ENCODE assay signal across 27 cellular contexts in the genomic region with DNA sequence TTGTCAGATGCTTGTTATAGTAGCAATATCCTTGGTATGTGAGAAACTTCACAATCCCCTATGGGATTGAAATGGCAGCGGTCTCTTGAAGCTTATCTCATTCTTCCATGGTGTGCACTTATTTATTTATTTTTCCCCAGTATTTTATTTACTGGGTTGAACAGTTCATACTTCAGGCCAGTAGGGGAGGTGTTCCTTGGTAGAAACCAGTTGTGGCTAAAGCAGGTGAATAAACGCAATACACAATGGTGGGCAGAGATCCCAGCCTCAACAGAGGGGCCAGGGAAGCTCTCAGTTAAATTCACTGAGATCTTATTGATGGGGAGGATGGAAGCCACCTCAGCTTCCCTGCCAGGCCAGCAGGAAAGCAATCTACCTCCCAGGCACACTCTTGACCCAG.
"Had no signal": no experiment of that assay in that cellular context is flagged by ENCODE, and none has a peak within 500 bp of the region (broad histone marks: within the 10 kb centered on the region; RNA-seq: fewer than 3 reads in every experiment).

No MANE protein-coding gene starts in this region.

- H3K9me3 ChIP-seq: ovary had no signal

- H3K27me3 Mint-ChIP-seq: activated naive CD8-positive, alpha-beta T cell treated with anti-CD3 and anti-CD28 coated beads for 36 hours; activated T-helper 17 cell treated with anti-CD3 and anti-CD28 coated beads, Interleukin-2, amount 50 U/mL, for 72 hours; naive B cell had no signal

- H3K27ac Mint-ChIP-seq: activated CD4-positive, alpha-beta T cell treated with anti-CD3 and anti-CD28 coated beads for 36 hours; activated naive CD8-positive, alpha-beta T cell treated with anti-CD3 and anti-CD28 coated beads for 36 hours; activated T-helper 17 cell treated with anti-CD3 and anti-CD28 coated beads, Interleukin-2, amount 50 U/mL, for 72 hours; naive B cell; stimulated activated effector memory CD8-positive, alpha-beta T cell treated with anti-CD3 and anti-CD28 coated beads, Interleukin-12 subunit alpha, Interleukin-12 subunit beta, amount 100 ng/mL, for 72 hours; T-helper 2 cell treated with Interferon-gamma antibody and Interleukin-4, amounts not matched to agents 5 μg/mL and 100 μg/mL, for 36 hours had no signal

- H3K4me1 Mint-ChIP-seq: activated CD4-positive, alpha-beta T cell treated with anti-CD3 and anti-CD28 coated beads for 36 hours; activated naive CD8-positive, alpha-beta T cell treated with anti-CD3 and anti-CD28 coated beads for 36 hours; activated T-helper 17 cell treated with anti-CD3 and anti-CD28 coated beads, Interleukin-2, amount 50 U/mL, for 72 hours; naive B cell; stimulated activated effector memory CD8-positive, alpha-beta T cell treated with anti-CD3 and anti-CD28 coated beads, Interleukin-12 subunit alpha, Interleukin-12 subunit beta, amount 100 ng/mL, for 72 hours had no signal

- H3K27ac ChIP-seq: cardiac muscle cell, epithelial cell of prostate, left lung, ovary, stomach, upper lobe of left lung had no signal

- ATAC-seq: activated CD4-positive, alpha-beta T cell treated with anti-CD3 and anti-CD28 coated beads for 36 hours; activated T-helper 17 cell treated with anti-CD3 and anti-CD28 coated beads, Interleukin-2, amount 50 U/mL, for 72 hours; left lung; mucosa of descending colon; sciatic nerve; stimulated activated effector memory CD8-positive, alpha-beta T cell treated with anti-CD3 and anti-CD28 coated beads, Interleukin-12 subunit alpha, Interleukin-12 subunit beta, amount 100 ng/mL, for 72 hours had no signal

- H3K4me3 ChIP-seq: cardiac muscle cell, left lung, mucosa of descending colon, ovary, smooth muscle cell, stomach, upper lobe of left lung had no signal

- H3K4me2 ChIP-seq: smooth muscle cell had no signal

- FAIRE-seq: TTC549 had no signal

- H3K36me3 ChIP-seq: cardiac muscle cell, left lung, ovary, stomach, upper lobe of left lung had no signal

- H3K4me1 ChIP-seq: left lung, stomach, upper lobe of left lung had no signal

- H3K4me3 Mint-ChIP-seq: activated CD4-positive, alpha-beta T cell treated with anti-CD3 and anti-CD28 coated beads for 36 hours; activated naive CD8-positive, alpha-beta T cell treated with anti-CD3 and anti-CD28 coated beads for 36 hours; activated T-helper 17 cell treated with anti-CD3 and anti-CD28 coated beads, Interleukin-2, amount 50 U/mL, for 72 hours; naive B cell; stimulated activated effector memory CD8-positive, alpha-beta T cell treated with anti-CD3 and anti-CD28 coated beads, Interleukin-12 subunit alpha, Interleukin-12 subunit beta, amount 100 ng/mL, for 72 hours; T-helper 2 cell treated with Interferon-gamma antibody and Interleukin-4, amounts not matched to agents 5 μg/mL and 100 μg/mL, for 36 hours had no signal

- DNase-seq: activated CD4-positive, alpha-beta T cell treated with anti-CD3 and anti-CD28 coated beads for 36 hours; activated CD4-positive, alpha-beta T cell treated with anti-CD3 and anti-CD28 coated beads, Interleukin-2, amount 50 U/mL, for 48 hours; activated naive CD4-positive, alpha-beta T cell; activated naive CD8-positive, alpha-beta T cell treated with anti-CD3 and anti-CD28 coated beads for 36 hours; amniotic stem cell; dermis blood vessel endothelial cell; effector memory CD4-positive, alpha-beta T cell; foreskin melanocyte; glutamatergic neuron; hippocampal formation; kidney; left lung; mammary epithelial cell; mucosa of descending colon; naive B cell; ovary; stimulated activated CD4-positive, alpha-beta T cell treated with anti-CD3 and anti-CD28 coated beads, Interleukin-4, amount 100 ng/mL, for 1 hour; stomach; upper lobe of left lung had no signal

- H3K27me3 ChIP-seq: cardiac muscle cell, left lung, ovary, stomach, upper lobe of left lung had no signal

- H3K36me3 Mint-ChIP-seq: activated naive CD8-positive, alpha-beta T cell treated with anti-CD3 and anti-CD28 coated beads for 36 hours; stimulated activated effector memory CD8-positive, alpha-beta T cell treated with anti-CD3 and anti-CD28 coated beads, Interleukin-12 subunit alpha, Interleukin-12 subunit beta, amount 100 ng/mL, for 72 hours had no signal
